ENCODE assay signal across 28 cellular contexts in the genomic region with DNA sequence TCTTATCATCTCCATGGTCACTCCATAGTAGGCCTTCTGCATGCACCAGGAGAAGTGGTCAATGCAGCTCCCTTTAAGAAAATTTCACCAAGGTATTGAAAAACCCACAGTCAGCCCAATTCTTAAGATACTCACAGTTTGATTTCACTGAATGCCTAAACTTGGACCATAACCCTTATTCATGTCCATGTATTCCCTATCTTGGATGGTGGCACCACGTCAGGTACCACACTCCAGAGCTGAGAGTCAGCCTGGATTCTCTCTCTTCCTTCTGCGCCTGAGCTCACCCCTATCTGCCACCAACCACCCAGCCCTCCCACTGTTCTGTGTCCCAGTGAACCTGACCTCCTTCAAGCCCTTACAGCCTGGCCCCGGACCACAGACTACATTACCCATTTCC.
"Had no signal": no experiment of that assay in that cellular context is flagged by ENCODE, and none has a peak within 500 bp of the region (broad histone marks: within the 10 kb centered on the region; RNA-seq: fewer than 3 reads in every experiment).

No MANE protein-coding gene starts in this region.

- H3K9me3 Mint-ChIP-seq: stimulated activated effector memory CD8-positive, alpha-beta T cell treated with anti-CD3 and anti-CD28 coated beads, Interleukin-12 subunit alpha, Interleukin-12 subunit beta, amount 100 ng/mL, for 72 hours; stimulated activated naive CD8-positive, alpha-beta T cell treated with anti-CD3 and anti-CD28 coated beads, Interleukin-15, amount 100 ng/mL, for 72 hours; stimulated activated naive CD8-positive, alpha-beta T cell treated with anti-CD3 and anti-CD28 coated beads, Interleukin-15, Interleukin-2, amounts not matched to agents 100 ng/mL and 50 ng/mL, for 24 hours had no signal

- FAIRE-seq: urothelium cell line had no signal

- ATAC-seq: stimulated activated effector memory CD8-positive, alpha-beta T cell treated with anti-CD3 and anti-CD28 coated beads, Interleukin-12 subunit alpha, Interleukin-12 subunit beta, amount 100 ng/mL, for 72 hours; stimulated activated memory B cell treated with anti-CD40 and anti-IgM and Interleukin-4, amounts not matched to agents 10 μg/mL and 1 μg/mL and 100 μg/mL, for 72 hours; stimulated activated naive B cell treated with anti-CD40 and anti-IgM and Interleukin-4, amounts not matched to agents 10 μg/mL and 1 μg/mL and 100 μg/mL, for 72 hours; stimulated activated naive CD8-positive, alpha-beta T cell treated with anti-CD3 and anti-CD28 coated beads, Interleukin-15, amount 100 ng/mL, for 72 hours; stimulated activated naive CD8-positive, alpha-beta T cell treated with anti-CD3 and anti-CD28 coated beads, Interleukin-15, Interleukin-2, amounts not matched to agents 100 U/mL and 50 U/mL, for 24 hours; upper lobe of right lung had no signal

- H3K4me1 ChIP-seq: stomach, suprapubic skin, testis, thyroid gland, transverse colon, upper lobe of left lung, upper lobe of right lung, uterus had no signal

- H3K4me1 Mint-ChIP-seq: stimulated activated effector memory CD8-positive, alpha-beta T cell treated with anti-CD3 and anti-CD28 coated beads, Interleukin-12 subunit alpha, Interleukin-12 subunit beta, amount 100 ng/mL, for 72 hours; stimulated activated memory B cell treated with anti-CD40 and anti-IgM and Interleukin-4, amounts not matched to agents 10 μg/mL and 1 μg/mL and 100 μg/mL, for 72 hours; stimulated activated naive B cell treated with anti-CD40 and anti-IgM and Interleukin-4, amounts not matched to agents 10 μg/mL and 1 μg/mL and 100 μg/mL, for 72 hours; stimulated activated naive CD8-positive, alpha-beta T cell treated with anti-CD3 and anti-CD28 coated beads, Interleukin-15, amount 100 ng/mL, for 72 hours had no signal

- H3K27ac ChIP-seq: stomach, suprapubic skin, testis, thoracic aorta, thyroid gland, tibial artery, tibial nerve, transverse colon, upper lobe of left lung, upper lobe of right lung, uterus, vagina had no signal

- H3K27me3 ChIP-seq: stomach, testis, thyroid gland, tibial artery, tibial nerve, transverse colon, upper lobe of left lung, upper lobe of right lung, uterus, vagina had no signal

- H3K36me3 Mint-ChIP-seq: stimulated activated effector memory CD8-positive, alpha-beta T cell treated with anti-CD3 and anti-CD28 coated beads, Interleukin-12 subunit alpha, Interleukin-12 subunit beta, amount 100 ng/mL, for 72 hours; stimulated activated memory B cell treated with anti-CD40 and anti-IgM and Interleukin-4, amounts not matched to agents 10 μg/mL and 1 μg/mL and 100 μg/mL, for 72 hours; stimulated activated naive B cell treated with anti-CD40 and anti-IgM and Interleukin-4, amounts not matched to agents 10 μg/mL and 1 μg/mL and 100 μg/mL, for 72 hours had no signal

- H3K4me3 ChIP-seq: stomach, suprapubic skin, testis, thoracic aorta, thyroid gland, tibial artery, tibial nerve, transverse colon, upper lobe of left lung, upper lobe of right lung, uterus, vagina had no signal

- H3K36me3 ChIP-seq: stomach, suprapubic skin, thoracic aorta, thyroid gland, tibial artery, tibial nerve, transverse colon, upper lobe of left lung, upper lobe of right lung, uterus, vagina had no signal

- DNase-seq: stimulated activated CD4-positive, alpha-beta T cell treated with anti-CD3 and anti-CD28 coated beads, Interleukin-2, amount 100 ng/mL, for 48 hours; stimulated activated CD4-positive, alpha-beta T cell treated with anti-CD3 and anti-CD28 coated beads, Interleukin-4, amount 100 ng/mL, for 1 hour; stimulated activated CD4-positive, alpha-beta T cell treated with anti-CD3 and anti-CD28 coated beads, Interleukin-4, amount 100 ng/mL, for 24 hours; stimulated activated CD4-positive, alpha-beta T cell treated with anti-CD3 and anti-CD28 coated beads, Interleukin-4, amount 100 ng/mL, for 4 hours; stimulated activated CD8-positive, alpha-beta memory T cell treated with anti-CD3 and anti-CD28 coated beads, Interleukin-4, amount 100 ng/mL, for 48 hours; stimulated activated naive B cell treated with anti-CD40 and anti-IgM and Interleukin-4, amounts not matched to agents 10 μg/mL and 1 μg/mL and 100 μg/mL, for 72 hours; stimulated activated naive CD4-positive, alpha-beta T cell; stimulated activated naive CD4-positive, alpha-beta T cell treated with Interleukin-2 at 50 U/mL for 16 hours; stimulated activated naive CD8-positive, alpha-beta T cell treated with anti-CD3 and anti-CD28 coated beads, Interleukin-15, amount 100 ng/mL, for 72 hours; stimulated activated naive CD8-positive, alpha-beta T cell treated with anti-CD3 and anti-CD28 coated beads, Interleukin-15, Interleukin-2, amounts not matched to agents 100 U/mL and 50 U/mL, for 24 hours; stomach; substantia nigra; testis; thyroid gland; tibial artery; transverse colon; upper lobe of left lung; upper lobe of right lung; uterus had no signal

- H3K9me3 ChIP-seq: stomach, suprapubic skin, testis, thoracic aorta, thyroid gland, tibial artery, tibial nerve, transverse colon, upper lobe of left lung, upper lobe of right lung, uterus, vagina had no signal

- H3K27ac Mint-ChIP-seq: stimulated activated effector memory CD8-positive, alpha-beta T cell treated with anti-CD3 and anti-CD28 coated beads, Interleukin-12 subunit alpha, Interleukin-12 subunit beta, amount 100 ng/mL, for 72 hours; stimulated activated memory B cell treated with anti-CD40 and anti-IgM and Interleukin-4, amounts not matched to agents 10 μg/mL and 1 μg/mL and 100 μg/mL, for 72 hours; stimulated activated naive B cell treated with anti-CD40 and anti-IgM and Interleukin-4, amounts not matched to agents 10 μg/mL and 1 μg/mL and 100 μg/mL, for 72 hours; stimulated activated naive CD8-positive, alpha-beta T cell treated with anti-CD3 and anti-CD28 coated beads, Interleukin-15, amount 100 ng/mL, for 72 hours; stimulated activated naive CD8-positive, alpha-beta T cell treated with anti-CD3 and anti-CD28 coated beads, Interleukin-15, Interleukin-2, amounts not matched to agents 100 ng/mL and 50 ng/mL, for 24 hours; type B pancreatic cell had no signal

- H3K27me3 Mint-ChIP-seq: stimulated activated naive B cell treated with anti-CD40 and anti-IgM and Interleukin-4, amounts not matched to agents 10 μg/mL and 1 μg/mL and 100 μg/mL, for 72 hours; type B pancreatic cell had no signal

- H3K4me3 Mint-ChIP-seq: stimulated activated effector memory CD8-positive, alpha-beta T cell treated with anti-CD3 and anti-CD28 coated beads, Interleukin-12 subunit alpha, Interleukin-12 subunit beta, amount 100 ng/mL, for 72 hours; stimulated activated memory B cell treated with anti-CD40 and anti-IgM and Interleukin-4, amounts not matched to agents 10 μg/mL and 1 μg/mL and 100 μg/mL, for 72 hours; stimulated activated naive B cell treated with anti-CD40 and anti-IgM and Interleukin-4, amounts not matched to agents 10 μg/mL and 1 μg/mL and 100 μg/mL, for 72 hours; stimulated activated naive CD8-positive, alpha-beta T cell treated with anti-CD3 and anti-CD28 coated beads, Interleukin-15, amount 100 ng/mL, for 72 hours; stimulated activated naive CD8-positive, alpha-beta T cell treated with anti-CD3 and anti-CD28 coated beads, Interleukin-15, Interleukin-2, amounts not matched to agents 100 ng/mL and 50 ng/mL, for 24 hours; type B pancreatic cell had no signal
